Comparison of ENCODE assay signal across 1 cellular context in the genomic region with DNA sequence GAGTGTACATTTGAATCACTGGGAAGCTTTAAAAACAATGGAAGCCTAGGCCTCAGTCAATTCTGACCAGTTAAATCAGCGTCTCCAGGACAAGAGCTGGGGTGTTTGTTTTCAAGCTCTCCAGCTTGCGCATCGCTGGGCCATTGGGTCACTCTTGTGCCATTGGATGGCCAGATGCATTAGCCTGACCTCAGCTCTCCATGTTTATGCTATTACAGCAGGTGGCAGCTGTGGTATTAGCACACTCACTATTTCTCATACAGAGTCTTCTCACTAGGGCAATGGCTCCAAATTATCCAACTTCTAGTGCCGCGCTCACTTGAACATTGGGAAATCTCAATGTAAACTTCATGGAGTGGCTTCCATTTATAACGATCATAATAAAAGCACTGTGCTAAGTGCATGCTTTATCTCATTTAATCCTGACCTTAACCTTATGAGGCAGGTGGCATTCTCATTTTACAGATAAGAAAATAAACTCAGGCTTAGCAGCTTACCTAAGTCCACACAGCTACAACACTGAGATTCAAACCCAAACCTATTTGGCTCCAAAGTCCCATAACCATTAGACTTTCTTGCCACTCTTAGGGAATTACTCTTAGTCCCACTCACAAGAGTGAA.
A peak's percentile ranks its signal among the peaks of the same experiment; 100 is the strongest.
TF ChIP-seq lines count a peak whose summit lies in the region.

No MANE protein-coding gene starts in this region.

TF ChIP-seq in HEK293, 187 proteins besides CTCF, POLR2A, EP300 and RAD21 (continued from another document):
- TF ChIP-seq, protein P1, sequence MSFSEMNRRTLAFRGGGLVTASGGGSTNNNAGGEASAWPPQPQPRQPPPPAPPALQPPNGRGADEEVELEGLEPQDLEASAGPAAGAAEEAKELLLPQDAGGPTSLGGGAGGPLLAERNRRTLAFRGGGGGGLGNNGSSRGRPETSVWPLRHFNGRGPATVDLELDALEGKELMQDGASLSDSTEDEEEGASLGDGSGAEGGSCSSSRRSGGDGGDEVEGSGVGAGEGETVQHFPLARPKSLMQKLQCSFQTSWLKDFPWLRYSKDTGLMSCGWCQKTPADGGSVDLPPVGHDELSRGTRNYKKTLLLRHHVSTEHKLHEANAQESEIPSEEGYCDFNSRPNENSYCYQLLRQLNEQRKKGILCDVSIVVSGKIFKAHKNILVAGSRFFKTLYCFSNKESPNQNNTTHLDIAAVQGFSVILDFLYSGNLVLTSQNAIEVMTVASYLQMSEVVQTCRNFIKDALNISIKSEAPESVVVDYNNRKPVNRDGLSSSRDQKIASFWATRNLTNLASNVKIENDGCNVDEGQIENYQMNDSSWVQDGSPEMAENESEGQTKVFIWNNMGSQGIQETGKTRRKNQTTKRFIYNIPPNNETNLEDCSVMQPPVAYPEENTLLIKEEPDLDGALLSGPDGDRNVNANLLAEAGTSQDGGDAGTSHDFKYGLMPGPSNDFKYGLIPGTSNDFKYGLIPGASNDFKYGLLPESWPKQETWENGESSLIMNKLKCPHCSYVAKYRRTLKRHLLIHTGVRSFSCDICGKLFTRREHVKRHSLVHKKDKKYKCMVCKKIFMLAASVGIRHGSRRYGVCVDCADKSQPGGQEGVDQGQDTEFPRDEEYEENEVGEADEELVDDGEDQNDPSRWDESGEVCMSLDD (tag by site-specific recombination; IDR thresholded peaks at IDR 0.05) = no peak
- peak; percentile 52; the same call in 1 of the 2 replicates for TF ChIP-seq TSHZ1 (tag by site-specific recombination; IDR thresholded peaks at IDR 0.05; ENCODE audit: borderline replicate concordance)
- no peak for TF ChIP-seq ZNF639 (tag by site-specific recombination; IDR thresholded peaks at IDR 0.05)
- peak; percentile 70 for TF ChIP-seq PRDM6 (tag by site-specific recombination; IDR thresholded peaks at IDR 0.05)
- no peak for TF ChIP-seq ZNF704 (tag by site-specific recombination; IDR thresholded peaks at IDR 0.05)
- peak; percentile 88; the same call in 1 of the 2 replicates for TF ChIP-seq TRIM28 (IDR thresholded peaks at IDR 0.05; ENCODE audit: borderline replicate concordance, low read length)
- peak; percentile 85 for TF ChIP-seq FEZF1 (tag by site-specific recombination; IDR thresholded peaks at IDR 0.05)
- TF ChIP-seq OVOL3 (tag by site-specific recombination; IDR thresholded peaks at IDR 0.05) = peak; percentile 48; the same call in 1 of the 2 replicates
- TF ChIP-seq ZNF2 (tag by site-specific recombination; IDR thresholded peaks at IDR 0.05) = peak; percentile 20; the same call in 1 of the 2 replicates
- no peak for TF ChIP-seq ZNF239 (tag by site-specific recombination; IDR thresholded peaks at IDR 0.05)
- TF ChIP-seq OSR2 (tag by site-specific recombination; IDR thresholded peaks at IDR 0.05) = peak; percentile 80
- TF ChIP-seq, protein P2, sequence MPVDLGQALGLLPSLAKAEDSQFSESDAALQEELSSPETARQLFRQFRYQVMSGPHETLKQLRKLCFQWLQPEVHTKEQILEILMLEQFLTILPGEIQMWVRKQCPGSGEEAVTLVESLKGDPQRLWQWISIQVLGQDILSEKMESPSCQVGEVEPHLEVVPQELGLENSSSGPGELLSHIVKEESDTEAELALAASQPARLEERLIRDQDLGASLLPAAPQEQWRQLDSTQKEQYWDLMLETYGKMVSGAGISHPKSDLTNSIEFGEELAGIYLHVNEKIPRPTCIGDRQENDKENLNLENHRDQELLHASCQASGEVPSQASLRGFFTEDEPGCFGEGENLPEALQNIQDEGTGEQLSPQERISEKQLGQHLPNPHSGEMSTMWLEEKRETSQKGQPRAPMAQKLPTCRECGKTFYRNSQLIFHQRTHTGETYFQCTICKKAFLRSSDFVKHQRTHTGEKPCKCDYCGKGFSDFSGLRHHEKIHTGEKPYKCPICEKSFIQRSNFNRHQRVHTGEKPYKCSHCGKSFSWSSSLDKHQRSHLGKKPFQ (tag by site-specific recombination; IDR thresholded peaks at IDR 0.05) = peak; percentile 38; the same call in 1 of the 2 replicates
TF ChIP-seq in HEK293: peak in this region for 18.
